In the genomic region with DNA sequence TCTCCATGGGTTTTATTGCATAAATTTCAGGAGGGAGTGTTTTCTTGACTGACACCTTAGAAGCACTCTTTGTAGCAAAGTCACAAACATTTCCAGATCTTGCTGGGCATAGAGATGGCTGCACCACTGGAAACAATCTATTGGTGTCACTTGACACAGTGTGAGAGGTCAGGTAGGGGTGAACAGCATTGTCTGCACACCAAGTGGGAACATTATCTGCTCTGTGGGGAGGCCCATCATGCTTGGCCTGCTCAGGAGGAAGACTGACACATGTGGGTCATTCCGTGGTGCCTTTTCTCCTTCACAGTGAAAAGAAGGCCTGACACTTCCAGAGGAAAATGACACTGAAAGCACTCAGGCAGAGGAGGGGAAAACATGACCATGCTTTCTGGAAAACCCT, we compare ENCODE assay signal across 19 cellular contexts.
A peak's percentile ranks its signal among the peaks of the same experiment; 100 is the strongest.
DNase-seq lines count a peak whose midpoint lies in the region; ATAC-seq and TF ChIP-seq lines count a peak whose summit lies in the region.
"Had no signal": no experiment of that assay in that cellular context is flagged by ENCODE, and none has a peak within 500 bp of the region (broad histone marks: within the 10 kb centered on the region; RNA-seq: fewer than 3 reads in every experiment).

No MANE protein-coding gene starts in this region.

- TF ChIP-seq CTCF in HEK293 (tag by site-specific recombination; IDR thresholded peaks at IDR 0.05), result no peak
- TF ChIP-seq CTCF in neural progenitor cell (IDR thresholded peaks at IDR 0.05), result no peak
- no peak for TF ChIP-seq CTCF in GM13977 (IDR thresholded peaks at IDR 0.05; ENCODE audit: extremely low read depth, insufficient read depth, missing control alignments)
- TF ChIP-seq CTCF in coronary artery (IDR thresholded peaks at IDR 0.05), result no peak

- ATAC-seq in GM18861 (IDR thresholded peaks at IDR 0.05; ENCODE audit: unreplicated experiment), result no peak
- ATAC-seq: CD8-positive, alpha-beta T cell; GM12878 had no signal

- no peak overlapping the region for H3K27ac ChIP-seq in HEK293 (ENCODE audit: extremely low read depth, low read depth, low read length)
- no peak overlapping the region for H3K27ac ChIP-seq in neural progenitor cell
- no peak overlapping the region for H3K27ac ChIP-seq in coronary artery
- H3K27ac ChIP-seq: GM23248 had no signal

- no peaks in the 10 kb centered on the region for H4K20me1 ChIP-seq in neural progenitor cell (ENCODE audit: low read depth)

- H3K27me3 Mint-ChIP-seq in neural progenitor cell (ENCODE audit: insufficient read depth, low read depth), result peaks cover 4% of the 10 kb centered on the region

- H3K4me1 ChIP-seq in HEK293 (ENCODE audit: control insufficient read depth, insufficient read depth, low read length), result no peaks in the 10 kb centered on the region
- no peaks in the 10 kb centered on the region for H3K4me1 ChIP-seq in neural progenitor cell
- H3K4me1 ChIP-seq: Caco-2 had no signal

- H3K36me3 ChIP-seq in HEK293 (ENCODE audit: control insufficient read depth in 2 of 2, insufficient read depth in 1 of 2, low read length in 2 of 2), result no peaks in the 10 kb centered on the region
- H3K36me3 ChIP-seq in neural progenitor cell, result no peaks in the 10 kb centered on the region

- H3K9ac ChIP-seq in neural progenitor cell, result no peak overlapping the region
- H3K9ac ChIP-seq: GM23248 had no signal

- H3K36me3 Mint-ChIP-seq in neural progenitor cell, result no peaks in the 10 kb centered on the region
- H3K36me3 Mint-ChIP-seq: CD8-positive, alpha-beta T cell had no signal

- H3K9me3 ChIP-seq in HEK293 (ENCODE audit: control insufficient read depth, insufficient read depth, low read depth, low read length) (no peaks in the 10 kb centered on the region), neural progenitor cell (ENCODE audit: low read depth) (no peaks in the 10 kb centered on the region)
- H3K9me3 ChIP-seq: Caco-2 had no signal

- H3F3A ChIP-seq in neural progenitor cell (ENCODE audit: low read depth), result no peaks in the 10 kb centered on the region

- H3K4me2 ChIP-seq in neural progenitor cell, result no peak overlapping the region

- no peak overlapping the region for H3K4me3 Mint-ChIP-seq in neural progenitor cell
- H3K4me3 Mint-ChIP-seq: CD8-positive, alpha-beta T cell; HFFc6 had no signal

- peaks cover 22% of the 10 kb centered on the region for H3K4me1 Mint-ChIP-seq in neural progenitor cell

- DNase-seq in HEK293T (ENCODE audit: extremely low spot score) (no peak), left kidney (ENCODE audit: low read depth, low spot score) (peak; percentile 60), neural progenitor cell (ENCODE audit: low spot score) (no peak), GM13977 (ENCODE audit: low spot score) (no peak), coronary artery (ENCODE audit: low spot score) (no peak), G401 (ENCODE audit: low spot score) (no peak)
- DNase-seq: C1 segment of cervical spinal cord; Caco-2; CD8-positive, alpha-beta T cell; DMS153; DND-41; GDM1; GM23248; H7; HCEC 1CT; HFFc6 had no signal

- CTCF ChIA-PET in HEK293 (lab: Yijun Ruan, JAX), result no interaction called here
- CTCF ChIA-PET in HEK293T (lab: Yijun Ruan, JAX), result no interaction called here

- no peaks in the 10 kb centered on the region for H3K79me2 ChIP-seq in neural progenitor cell (ENCODE audit: low read depth)

- H3K9me3 Mint-ChIP-seq in neural progenitor cell, result peaks cover 2% of the 10 kb centered on the region
- H3K9me3 Mint-ChIP-seq: CD8-positive, alpha-beta T cell; HFFc6 had no signal

- no peaks in the 10 kb centered on the region for H3K27me3 ChIP-seq in neural progenitor cell

- POLR2A ChIA-PET in HEK293 (lab: Yijun Ruan, JAX) (no interaction called here), HEK293T (lab: Yijun Ruan, JAX) (no interaction called here)

- no peak overlapping the region for H2AFZ ChIP-seq in neural progenitor cell (replicated peaks)
- H2AFZ ChIP-seq: GM23248 had no signal

- in situ Hi-C loops in GM13977 (cut with MboI; ENCODE audit: low pct_unique_long_range_greater_than_20kb, low sequenced_read_pairs, unreplicated experiment) (no loop called here), G401 (cut with HindIII; ENCODE audit: low sequenced_read_pairs) (no loop called here)

- H3K4me3 ChIP-seq in HEK293 (ENCODE audit: low read depth, low read length) (no peak overlapping the region), neural progenitor cell (no peak overlapping the region), coronary artery (no peak overlapping the region)
- H3K4me3 ChIP-seq: GM12878, GM23248 had no signal

- H3K27ac Mint-ChIP-seq in neural progenitor cell, result peak overlapping the region; percentile 30
- H3K27ac Mint-ChIP-seq: CD8-positive, alpha-beta T cell; HFFc6 had no signal

TF ChIP-seq in HEK293, 187 proteins besides CTCF, POLR2A, EP300 and RAD21:
- TF ChIP-seq ZIC2 (tag by site-specific recombination; IDR thresholded peaks at IDR 0.05) (peak; percentile 90), RBAK (tag by site-specific recombination; IDR thresholded peaks at IDR 0.05) (no peak)

TF ChIP-seq in HEK293T, 16 proteins besides CTCF, POLR2A, EP300 and RAD21:
- TF ChIP-seq FOXA1 (IDR thresholded peaks at IDR 0.05), result no peak
- no peak for TF ChIP-seq BHLHE40 (IDR thresholded peaks at IDR 0.05; ENCODE audit: borderline replicate concordance)
- TF ChIP-seq ZNF384 (IDR thresholded peaks at IDR 0.05), result no peak
- no peak for TF ChIP-seq SP1 (IDR thresholded peaks at IDR 0.05)
- no peak for TF ChIP-seq TARDBP (IDR thresholded peaks at IDR 0.05)
- peak; percentile 54 for TF ChIP-seq PKNOX1 (IDR thresholded peaks at IDR 0.05)
- no peak for TF ChIP-seq FOXM1 (IDR thresholded peaks at IDR 0.05; ENCODE audit: borderline replicate concordance)
- TF ChIP-seq CTBP1 (IDR thresholded peaks at IDR 0.05; ENCODE audit: borderline replicate concordance), result no peak
- TF ChIP-seq HDGF (IDR thresholded peaks at IDR 0.05; ENCODE audit: borderline replicate concordance), result no peak
